9 cellular contexts compared by ENCODE assay signal in the genomic region with DNA sequence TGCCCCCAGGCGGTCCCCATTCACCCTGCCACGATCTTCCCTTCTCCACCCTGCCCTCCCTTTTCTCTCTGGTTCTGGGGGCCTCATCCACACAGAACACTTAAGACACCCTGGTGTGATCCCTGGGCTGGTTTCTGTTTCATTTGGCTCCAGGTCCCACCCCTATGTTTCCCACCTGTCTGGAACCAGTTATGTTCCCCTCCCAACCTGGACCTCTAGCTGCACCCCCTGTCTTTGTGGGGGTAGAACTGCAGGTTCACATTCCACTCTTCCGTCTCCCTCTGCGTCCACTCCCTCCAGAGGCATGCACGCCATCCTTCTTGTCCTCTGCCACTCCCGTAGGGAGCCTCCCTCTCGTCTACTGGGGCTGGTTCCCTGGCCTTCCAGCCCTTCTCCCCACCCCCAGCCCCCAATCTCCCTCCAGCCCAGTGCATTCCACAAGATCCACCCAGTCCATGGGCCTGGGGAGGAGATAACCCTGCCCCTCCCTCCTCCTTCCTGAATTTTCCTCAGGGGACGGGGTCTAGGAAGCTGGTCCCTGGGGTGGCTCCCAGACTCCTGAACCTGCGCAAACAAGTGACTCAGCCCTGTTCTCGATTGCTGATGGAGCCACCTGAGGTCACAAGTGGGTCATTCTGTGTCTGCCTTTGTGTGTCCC.
DNase-seq lines count a peak whose midpoint lies in the region; ATAC-seq and TF ChIP-seq lines count a peak whose summit lies in the region.
"Had no signal": no experiment of that assay in that cellular context is flagged by ENCODE, and none has a peak within 500 bp of the region (broad histone marks: within the 10 kb centered on the region; RNA-seq: fewer than 3 reads in every experiment).

No MANE protein-coding gene starts in this region.

- TF ChIP-seq CTCF in upper lobe of right lung (IDR thresholded peaks at IDR 0.05), result peak; percentile 24

- no peaks in the 10 kb centered on the region for H3K9me3 ChIP-seq in upper lobe of right lung

- H3K27ac ChIP-seq in epithelial cell of prostate, result peak overlapping the region; percentile 90
- H3K27ac ChIP-seq in upper lobe of right lung, result peak overlapping the region; percentile 60

- H3K4me3 ChIP-seq in upper lobe of right lung, result no peak overlapping the region

- H3K27me3 ChIP-seq in upper lobe of right lung, result no peaks in the 10 kb centered on the region

- H3K36me3 ChIP-seq in upper lobe of right lung, result no peaks in the 10 kb centered on the region

- ATAC-seq in upper lobe of right lung (peak; percentile 77), GM21390 (IDR thresholded peaks at IDR 0.05; ENCODE audit: unreplicated experiment) (no peak), GM18868 (IDR thresholded peaks at IDR 0.05; ENCODE audit: unreplicated experiment) (no peak)

- DNase-seq in NCI-H69 (lab: John Stamatoyannopoulos, UW) (peak; percentile 18), epithelial cell of prostate (ENCODE audit: low read depth, low spot score) (no peak), mesenteric fat pad (ENCODE audit: low spot score) (peak; percentile 47), upper lobe of right lung (no peak), UCSD-AML1 (lab: John Stamatoyannopoulos, UW; ENCODE audit: unreplicated experiment) (no peak)
- DNase-seq: activated CD4-positive, CD25-positive, alpha-beta regulatory T cell treated with anti-CD3 and anti-CD28 coated beads, Interleukin-2, amount 50 U/mL, for 72 hours; activated naive CD4-positive, alpha-beta T cell had no signal

- H3K4me1 ChIP-seq in upper lobe of right lung, result peaks cover 44% of the 10 kb centered on the region

- intact Hi-C loops in upper lobe of right lung (cut with DNase I), result no loop called here

Comparison
In these comparisons a context has a peak if more than half of its experiments do, and no peak if none do; other contexts are left out.
1. DNase-seq: peak in NCI-H69 (single experiment) and mesenteric fat pad (single experiment); none in epithelial cell of prostate (single experiment), upper lobe of right lung (single experiment) and UCSD-AML1 (single experiment).